ENCODE assay signal across 12 cellular contexts in genomic region chr6:35392773-35393672, GRCh38. TPM values are rescaled to one million over a fixed set of nuclear protein-coding genes. Genes with fewer than 3 reads are reported as not detected.
DNase-seq lines count a peak whose midpoint lies in the region; ATAC-seq, FAIRE-seq and TF ChIP-seq lines count a peak whose summit lies in the region.
"Had no signal": no experiment of that assay in that cellular context is flagged by ENCODE, and none has a peak within 500 bp of the region (broad histone marks: within the 10 kb centered on the region; RNA-seq: fewer than 3 reads in every experiment).

No MANE protein-coding gene starts in this region.

- FAIRE-seq in GM12891 (lab: Jason Lieb, UNC): no peak
- FAIRE-seq: colon had no signal

- dilution Hi-C loops in mammary epithelial cell (cut with HindIII; ENCODE audit: low sequenced_read_pairs): no loop called here

- H3K27ac Mint-ChIP-seq in naive thymus-derived CD4-positive, alpha-beta T cell: peak overlapping the region in 7 of 9 donors; percentile 64 to 92 (median 77)

- peaks cover 53% of the 10 kb centered on the region for H3K79me2 ChIP-seq in mammary epithelial cell (ENCODE audit: insufficient read depth, low read length)

- CTCF ChIA-PET in mammary epithelial cell (lab: Charles Lee; ENCODE audit: low non-redundant PET): interaction anchor here (1.6 kb wide), 1 partner anchor 22 kb away, joined by 12 read pairs; no protein-coding TSS in a partner anchor
- CTCF ChIA-PET in naive thymus-derived CD4-positive, alpha-beta T cell (lab: Charles Lee): interaction anchor here (1.0 to 1.3 kb wide), 2 partner anchors 25 to 28 kb away, joined by 3 read pairs; no protein-coding TSS in a partner anchor

- H3K4me3 Mint-ChIP-seq in naive thymus-derived CD4-positive, alpha-beta T cell: peak overlapping the region in 5 of 10 donors; percentile 11 to 65 (median 50)

- DNase-seq in HT-29 (ENCODE audit: low spot score) (peak; percentile 36), mammary epithelial cell (peak; percentile 64), A172 (ENCODE audit: low spot score) (no peak), GM12891 (ENCODE audit: insufficient read length, low spot score) (no peak), hippocampal formation (lab: John Stamatoyannopoulos, UW) (no peak)
- no peak for DNase-seq in naive thymus-derived CD4-positive, alpha-beta T cell
- DNase-seq: activated T-cell treated with anti-CD3 and anti-CD28 coated beads, Interleukin-2, amount 50 U/mL, for 1 hour; naive B cell; T1000 had no signal

- no peaks in the 10 kb centered on the region for H4K20me1 ChIP-seq in mammary epithelial cell (ENCODE audit: insufficient read depth, low read length)

- H3K36me3 Mint-ChIP-seq in naive thymus-derived CD4-positive, alpha-beta T cell: peaks cover 0 to 7% (median 4%) of the 10 kb centered on the region in 5 donors

- in situ Hi-C loops in mammary epithelial cell (cut with MboI; ENCODE audit: low sequenced_read_pairs in 2 of 2): no loop called here

- intact Hi-C loops in mammary epithelial cell (cut with micrococcal nuclease): loop anchor here (5.0 kb wide), 1 partner anchor 74 kb away; the partner anchor contains the start of gene RPL10A
- intact Hi-C loops in naive thymus-derived CD4-positive, alpha-beta T cell (cut with micrococcal nuclease): loop anchor here in 1 of 2 donors (5.0 to 10.0 kb wide), 2 partner anchors 36 to 52 kb away; no protein-coding TSS in a partner anchor

- TF ChIP-seq CTCF in C4-2B (conservative IDR thresholded peaks at IDR 0.05) (no peak), mammary epithelial cell (conservative IDR thresholded peaks at IDR 0.05 in 1 of 2, IDR thresholded peaks at IDR 0.05 in 1 of 2; ENCODE audit: extremely low read depth in 1 of 2, insufficient read depth in 1 of 2, low read depth in 1 of 2, low read length in 2 of 2) (no peak)

- H3K27ac ChIP-seq in C4-2B (peak overlapping the region; percentile 67), mammary epithelial cell (ENCODE audit: insufficient read depth, low read depth, low read length) (peak overlapping the region; percentile 96)
- peak overlapping the region; percentile 3 for H3K27ac ChIP-seq in naive thymus-derived CD4-positive, alpha-beta T cell (ENCODE audit: low read depth, low read length)

- TF ChIP-seq POLR2A in GM12891 (IDR thresholded peaks at IDR 0.05; ENCODE audit: low read depth, low read length): no peak

- peak overlapping the region; percentile 84 for H3K9ac ChIP-seq in mammary epithelial cell (ENCODE audit: insufficient read depth, low read length)

- H3K4me2 ChIP-seq in mammary epithelial cell (ENCODE audit: insufficient read depth, low read depth, low read length): peak overlapping the region; percentile 78

- BruUV-seq in mammary epithelial cell (replicated peaks; lab: Mats Ljungman, UMichigan): TSS peak; percentile 20

- peaks cover 1% of the 10 kb centered on the region for H3K36me3 ChIP-seq in mammary epithelial cell (ENCODE audit: insufficient read depth, low read length)
- peaks cover 0 to 3% (median 0%) of the 10 kb centered on the region in 3 experiments for H3K36me3 ChIP-seq in naive thymus-derived CD4-positive, alpha-beta T cell (ENCODE audit: control insufficient read depth in 2 of 3, insufficient read depth in 3 of 3, low read length in 3 of 3)

- H3K27me3 Mint-ChIP-seq in naive thymus-derived CD4-positive, alpha-beta T cell: no peaks in the 10 kb centered on the region
- H3K27me3 Mint-ChIP-seq: naive B cell had no signal

- no peaks in the 10 kb centered on the region for H3K27me3 ChIP-seq in mammary epithelial cell (ENCODE audit: insufficient read depth, low read length)
- no peaks in the 10 kb centered on the region for H3K27me3 ChIP-seq in naive thymus-derived CD4-positive, alpha-beta T cell (ENCODE audit: control insufficient read depth in 2 of 2, insufficient read depth in 2 of 2, low read length in 2 of 2)

- H3K4me3 ChIP-seq in mammary epithelial cell (replicated peaks in 1 of 3; ENCODE audit: insufficient read depth in 1 of 3, low read depth in 2 of 3, low read length in 3 of 3): peak overlapping the region in 1 of 3 experiments; percentile 40
- no peak overlapping the region for H3K4me3 ChIP-seq in naive thymus-derived CD4-positive, alpha-beta T cell (ENCODE audit: low read length)

- H2AFZ ChIP-seq in mammary epithelial cell (ENCODE audit: low read depth, low read length): no peak overlapping the region

- peaks cover 33 to 81% (median 63%) of the 10 kb centered on the region in 7 donors for H3K4me1 Mint-ChIP-seq in naive thymus-derived CD4-positive, alpha-beta T cell

- POLR2A ChIA-PET in naive thymus-derived CD4-positive, alpha-beta T cell (lab: Charles Lee): no interaction called here

- WGBS in mammary epithelial cell (ENCODE audit: low coverage, missing lambda C conversion rate): 50% methylated on average over 5 of the region's 6 CpGs

- H3K9me3 Mint-ChIP-seq in naive thymus-derived CD4-positive, alpha-beta T cell: peaks cover 0 to 2% (median 0%) of the 10 kb centered on the region in 11 donors
- H3K9me3 Mint-ChIP-seq: naive B cell had no signal

- peaks cover 66% of the 10 kb centered on the region for H3K4me1 ChIP-seq in mammary epithelial cell (ENCODE audit: insufficient read depth, low read length)
- H3K4me1 ChIP-seq in naive thymus-derived CD4-positive, alpha-beta T cell (ENCODE audit: control insufficient read depth in 2 of 2, insufficient read depth in 2 of 2, low read length in 2 of 2): peaks cover 13 to 17% of the 10 kb centered on the region in 2 donors

- no peak for ATAC-seq in naive thymus-derived CD4-positive, alpha-beta T cell
- ATAC-seq in HG03442 (IDR thresholded peaks at IDR 0.05; ENCODE audit: unreplicated experiment): no peak

- H3K9me3 ChIP-seq in mammary epithelial cell (replicated peaks; ENCODE audit: insufficient read depth, low read length): no peaks in the 10 kb centered on the region
- no peaks in the 10 kb centered on the region for H3K9me3 ChIP-seq in naive thymus-derived CD4-positive, alpha-beta T cell (ENCODE audit: control insufficient read depth in 2 of 3, low read length in 3 of 3)

TF ChIP-seq in GM12891, 5 proteins besides CTCF, POLR2A, EP300 and RAD21:
- TF ChIP-seq TAF1 (IDR thresholded peaks at IDR 0.05; ENCODE audit: low read depth, low read length) (no peak), POU2F2 (IDR thresholded peaks at IDR 0.05; ENCODE audit: low read depth, low read length) (no peak)

RNA-seq across cellular contexts. Expression of gene PPARD, which starts 50.7 kb away (rescaled TPM):
- total RNA-seq in HT-29 (2014; rRNA removed; shearing (Covaris generic)): 10.1 and 13.7 TPM in 2 replicates
- 10 to 100 TPM in 1 of 2 donors, 1 to 10 TPM in 1; 6.8 to 47.1 TPM for total RNA-seq in mammary epithelial cell
- 21.6 TPM for polyA plus RNA-seq in mammary epithelial cell
- 33.6 TPM for polyA minus RNA-seq in mammary epithelial cell
- total RNA-seq in naive thymus-derived CD4-positive, alpha-beta T cell: 10 to 100 TPM; 29.3 to 47.1 (median 36.0) TPM
- polyA plus RNA-seq in naive thymus-derived CD4-positive, alpha-beta T cell: 10 to 100 TPM in 1 of 2 donors, 1 to 10 TPM in 1; 7.3 to 20.2 TPM
- 6.0 and 7.2 TPM in 2 replicates for total RNA-seq in A172 (2014; rRNA removed; shearing (Covaris generic))
- polyA plus RNA-seq in GM12891 (2012; ENCODE audit: low read depth, missing spikeins): 7.4 TPM

RNA-seq across cellular contexts. Expression of gene FANCE, which starts 59.1 kb away (rescaled TPM):
- 7.4 and 8.6 TPM in 2 replicates for total RNA-seq in HT-29 (2014; rRNA removed; shearing (Covaris generic))
- total RNA-seq in mammary epithelial cell: 10 to 100 TPM in 1 of 2 donors, 1 to 10 TPM in 1; 3.7 to 12.8 TPM
- 8.8 TPM for polyA plus RNA-seq in mammary epithelial cell
- polyA minus RNA-seq in mammary epithelial cell: 8.8 TPM
- 10 to 100 TPM in 1 of 5 experiments, 1 to 10 TPM in 4; 3.1 to 12.0 (median 6.4) TPM for total RNA-seq in naive thymus-derived CD4-positive, alpha-beta T cell
- polyA plus RNA-seq in naive thymus-derived CD4-positive, alpha-beta T cell: 1 to 10 TPM; 3.4 to 7.5 TPM
- total RNA-seq in A172 (2014; rRNA removed; shearing (Covaris generic)): 11.4 and 13.9 TPM in 2 replicates
- 3.6 TPM for polyA plus RNA-seq in GM12891 (2012; ENCODE audit: low read depth, missing spikeins)

Comparison
In these comparisons a context has a peak if more than half of its experiments do, and no peak if none do; other contexts are left out.
1. H3K27ac ChIP-seq: peak in every context shown above with its lines; median percentile 96 in mammary epithelial cell; 67 in C4-2B; 3 in naive thymus-derived CD4-positive, alpha-beta T cell.
2. DNase-seq: peak in HT-29 (single experiment) and mammary epithelial cell (single experiment); none in naive thymus-derived CD4-positive, alpha-beta T cell (0 of 9), A172 (single experiment), GM12891 (single experiment) and hippocampal formation (0 of 2).